Comparison of ENCODE assay signal across 8 cellular contexts in the genomic region with DNA sequence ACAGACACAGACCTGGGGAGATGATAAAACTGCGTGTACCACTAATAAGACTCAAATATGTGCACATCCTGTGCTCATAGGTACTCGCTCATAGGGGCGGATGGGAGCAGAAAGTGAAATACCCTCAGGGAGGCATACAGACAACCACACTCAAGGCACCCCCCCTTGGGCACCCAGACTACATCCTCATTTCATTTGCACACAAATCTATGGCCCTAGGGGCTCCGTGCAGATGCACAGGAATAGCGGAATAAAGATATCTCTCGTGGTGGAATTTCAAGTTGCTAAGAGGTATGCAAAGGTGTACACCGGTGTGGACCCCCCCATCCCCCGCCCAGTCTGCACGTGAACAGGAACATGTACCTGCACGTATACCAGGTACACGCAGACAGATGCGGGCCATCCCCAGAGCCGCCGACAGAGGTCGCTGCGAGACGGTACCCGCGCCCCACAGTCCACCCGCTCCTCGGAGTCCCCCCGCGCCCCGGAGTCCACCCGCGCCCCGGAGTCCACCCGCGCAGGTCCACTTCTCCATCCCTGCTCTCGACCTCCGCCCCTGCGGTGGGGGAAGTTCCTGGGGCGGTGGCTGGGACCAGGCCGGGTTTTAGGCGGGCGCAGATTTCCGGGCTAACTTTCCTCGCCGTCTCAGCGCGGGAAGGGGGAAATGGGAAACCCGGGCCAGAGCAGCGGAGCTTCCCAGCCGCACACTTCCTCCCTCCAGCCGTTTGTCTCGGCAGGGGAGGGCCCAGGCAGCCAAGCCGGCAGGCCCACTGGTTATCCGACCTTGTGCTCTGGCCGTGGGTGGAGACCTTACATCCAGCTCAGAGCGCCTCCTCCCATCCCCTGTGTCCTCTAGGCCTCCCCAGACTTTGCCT. TPM values are rescaled to one million over a fixed set of nuclear protein-coding genes. Genes with fewer than 3 reads are reported as not detected.
DNase-seq lines count a peak whose midpoint lies in the region; ATAC-seq and TF ChIP-seq lines count a peak whose summit lies in the region.

No MANE protein-coding gene starts in this region.

- H3K27ac ChIP-seq in DOHH2 (ENCODE audit: low read depth, low read length), result no peak overlapping the region
- H3K27ac ChIP-seq in MM.1S (ENCODE audit: low read length), result peak overlapping the region; percentile 50; the same call in 1 of the 2 replicates
- H3K27ac ChIP-seq in liver (ENCODE audit: low read depth in 1 of 2, low read length in 2 of 2), result no peak overlapping the region

- H3K27me3 Mint-ChIP-seq in chondrocyte (ENCODE audit: low read depth), result peaks cover 11% of the 10 kb centered on the region

- peaks cover 18% of the 10 kb centered on the region for H3K4me1 Mint-ChIP-seq in chondrocyte (ENCODE audit: low read depth)

- H3K4me3 Mint-ChIP-seq in chondrocyte (ENCODE audit: unreplicated experiment), result peak overlapping the region; percentile 67

- H3F3A ChIP-seq in DOHH2 (ENCODE audit: control insufficient read depth, insufficient read depth) (peaks cover 9% of the 10 kb centered on the region; the same call in 1 of the 2 replicates), MM.1S (ENCODE audit: insufficient read depth, low read length) (no peaks in the 10 kb centered on the region)

- H3K36me3 Mint-ChIP-seq in chondrocyte (ENCODE audit: low read depth), result no peaks in the 10 kb centered on the region

- peak overlapping the region; percentile 99 for H2AFZ ChIP-seq in MM.1S (ENCODE audit: low read length)

- no peaks in the 10 kb centered on the region for H3K9me3 Mint-ChIP-seq in chondrocyte (ENCODE audit: low read depth)

- H3K9me3 ChIP-seq in DOHH2 (ENCODE audit: control insufficient read depth, insufficient read depth, low read length), result no peaks in the 10 kb centered on the region
- H3K9me3 ChIP-seq in MM.1S (replicated peaks; ENCODE audit: insufficient read depth, low read length), result no peaks in the 10 kb centered on the region
- H3K9me3 ChIP-seq in liver (ENCODE audit: control insufficient read depth in 4 of 4, low read length in 3 of 4), result no peaks in the 10 kb centered on the region

- H3K4me1 ChIP-seq in DOHH2 (ENCODE audit: control insufficient read depth, low read length) (peaks cover 29% of the 10 kb centered on the region), MM.1S (ENCODE audit: low read length) (peaks cover 11% of the 10 kb centered on the region), liver (ENCODE audit: control insufficient read depth in 4 of 4, insufficient read depth in 4 of 4, low read length in 3 of 4) (peaks cover 0 to 4% (median 1%) of the 10 kb centered on the region in 4 donors)

- H3K9ac ChIP-seq in MM.1S (ENCODE audit: low read length), result peak overlapping the region; percentile 88
- H3K9ac ChIP-seq in liver (ENCODE audit: low read depth in 1 of 2, low read length in 2 of 2), result no peak overlapping the region

- H3K4me2 ChIP-seq in DOHH2 (ENCODE audit: low read length), result peak overlapping the region; percentile 74
- peak overlapping the region; percentile 87 for H3K4me2 ChIP-seq in MM.1S (ENCODE audit: low read depth, low read length)

- H3K9me2 ChIP-seq in DOHH2 (replicated peaks; ENCODE audit: control insufficient read depth, low read length) (no peaks in the 10 kb centered on the region), MM.1S (replicated peaks; ENCODE audit: insufficient read depth, low read length) (no peaks in the 10 kb centered on the region)

- ATAC-seq in GM21723 (IDR thresholded peaks at IDR 0.05; ENCODE audit: unreplicated experiment) (peak; percentile 83), HG03565 (IDR thresholded peaks at IDR 0.05; ENCODE audit: unreplicated experiment) (no peak)

- 7% methylated on average over 50 of the region's 50 CpGs for WGBS in liver

- TF ChIP-seq CTCF in DOHH2 (IDR thresholded peaks at IDR 0.05; ENCODE audit: low read depth, low read length, poor library complexity, severe bottlenecking) (peak; percentile 93), MM.1S (IDR thresholded peaks at IDR 0.05; ENCODE audit: low read length) (peak; percentile 82), chondrocyte (IDR thresholded peaks at IDR 0.05) (peak; percentile 91), liver (IDR thresholded peaks at IDR 0.05; ENCODE audit: low read depth, low read length, missing input control) (peak; percentile 36)

- H4K20me1 ChIP-seq in DOHH2 (ENCODE audit: control insufficient read depth, insufficient read depth, low read depth, low read length) (no peaks in the 10 kb centered on the region), MM.1S (ENCODE audit: insufficient read depth, low read length) (no peaks in the 10 kb centered on the region)

- peak overlapping the region; percentile 42 for H3K27ac Mint-ChIP-seq in chondrocyte (ENCODE audit: unreplicated experiment)

- H3K27me3 ChIP-seq in DOHH2 (ENCODE audit: control insufficient read depth, low read length) (peaks cover 3% of the 10 kb centered on the region; the same call in 1 of the 2 replicates), MM.1S (replicated peaks; ENCODE audit: insufficient read depth, low read length) (no peaks in the 10 kb centered on the region), liver (ENCODE audit: control insufficient read depth in 4 of 4, insufficient read depth in 4 of 4, low read length in 3 of 4) (peaks cover 0 to 6% (median 0%) of the 10 kb centered on the region in 4 donors)

- no peaks in the 10 kb centered on the region for H3K36me3 ChIP-seq in DOHH2 (ENCODE audit: control insufficient read depth, low read length)
- no peaks in the 10 kb centered on the region for H3K36me3 ChIP-seq in MM.1S (replicated peaks; ENCODE audit: insufficient read depth, low read length)
- no peaks in the 10 kb centered on the region for H3K36me3 ChIP-seq in liver (ENCODE audit: control insufficient read depth in 4 of 4, insufficient read depth in 3 of 4, low read depth in 1 of 4, low read length in 3 of 4)

- DNase-seq in MM.1S (peak; percentile 68), chondrocyte (ENCODE audit: low spot score) (no peak)
- peak; percentile 57 for DNase-seq in activated CD4-positive, alpha-beta T cell treated with anti-CD3 and anti-CD28 coated beads for 1 hour
- DNase-seq in stimulated activated CD4-positive, alpha-beta T cell treated with anti-CD3 and anti-CD28 coated beads, TNF-alpha, amount 100 ng/mL, for 24 hours (ENCODE audit: low read depth in 3 of 3), result peak; percentile 54 to 78 (median 59)

- H3K79me2 ChIP-seq in DOHH2 (ENCODE audit: control insufficient read depth, low read length) (no peaks in the 10 kb centered on the region), MM.1S (ENCODE audit: low read length) (no peaks in the 10 kb centered on the region)

- H3K4me3 ChIP-seq in DOHH2 (ENCODE audit: low read length) (peak overlapping the region; percentile 70), MM.1S (ENCODE audit: low read length) (peak overlapping the region; percentile 82), liver (ENCODE audit: low read depth in 1 of 3, low read length in 3 of 3) (peak overlapping the region in 1 of 3 donors; percentile 32)

- peak; percentile 31 to 60 for TF ChIP-seq RAD21 in liver (IDR thresholded peaks at IDR 0.05)

TF ChIP-seq in liver, 16 proteins besides CTCF, POLR2A, EP300 and RAD21:
- TF ChIP-seq NR2F2 (IDR thresholded peaks at IDR 0.05) (no peak), RXRA (IDR thresholded peaks at IDR 0.05) (no peak), GABPA (IDR thresholded peaks at IDR 0.05 in 1 of 2, conservative IDR thresholded peaks at IDR 0.05 in 1 of 2) (no peak), HNF4G (IDR thresholded peaks at IDR 0.05) (no peak)
- TF ChIP-seq, protein P1, sequence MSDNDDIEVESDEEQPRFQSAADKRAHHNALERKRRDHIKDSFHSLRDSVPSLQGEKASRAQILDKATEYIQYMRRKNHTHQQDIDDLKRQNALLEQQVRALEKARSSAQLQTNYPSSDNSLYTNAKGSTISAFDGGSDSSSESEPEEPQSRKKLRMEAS (IDR thresholded peaks at IDR 0.05), result no peak
- TF ChIP-seq, protein P2, sequence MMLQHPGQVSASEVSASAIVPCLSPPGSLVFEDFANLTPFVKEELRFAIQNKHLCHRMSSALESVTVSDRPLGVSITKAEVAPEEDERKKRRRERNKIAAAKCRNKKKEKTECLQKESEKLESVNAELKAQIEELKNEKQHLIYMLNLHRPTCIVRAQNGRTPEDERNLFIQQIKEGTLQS (IDR thresholded peaks at IDR 0.05), result no peak

RNA-seq across cellular contexts. Expression of a gene that starts 1.0 kb away (rescaled TPM):
- total RNA-seq in chondrocyte, result not detected in 3 replicates
- total RNA-seq in liver, result not detected
- polyA plus RNA-seq in liver, result not detected

Comparison
In these comparisons a context has a peak if more than half of its experiments do, and no peak if none do; other contexts are left out.
1. CTCF ChIP-seq: peak in every context shown above with its lines; median percentile 93 in DOHH2; 91 in chondrocyte; 82 in MM.1S; 36 in liver.